In genomic region chr11:111635706-111636045, GRCh38 we compare ENCODE assay signal across 1 cellular context.
TF ChIP-seq lines count a peak whose summit lies in the region.

No MANE protein-coding gene starts in this region.

TF ChIP-seq in GM23338, 12 proteins besides CTCF, POLR2A, EP300 and RAD21 (continued from another document):
- TF ChIP-seq JUNB (IDR thresholded peaks at IDR 0.05; ENCODE audit: unreplicated experiment) (no peak), STAT1 (IDR thresholded peaks at IDR 0.05; ENCODE audit: unreplicated experiment) (no peak), ZNF331 (CRISPR knock-in tag; IDR thresholded peaks at IDR 0.05; ENCODE audit: low read depth) (no peak)
